In genomic region chr18:62585274-62586147, GRCh38 we compare ENCODE assay signal across 8 cellular contexts.
A peak's percentile ranks its signal among the peaks of the same experiment; 100 is the strongest.
DNase-seq lines count a peak whose midpoint lies in the region; ATAC-seq and TF ChIP-seq lines count a peak whose summit lies in the region.

No MANE protein-coding gene starts in this region.

- peak overlapping the region; percentile 31 for H3K4me3 ChIP-seq in effector memory CD4-positive, alpha-beta T cell (ENCODE audit: insufficient read depth, low read depth, low read length, poor library complexity, severe bottlenecking)

- H3K9me3 Mint-ChIP-seq in T-cell (no peaks in the 10 kb centered on the region), type B pancreatic cell (no peaks in the 10 kb centered on the region)

- H3K36me3 Mint-ChIP-seq in T-cell (peaks cover 3% of the 10 kb centered on the region), type B pancreatic cell (peaks cover 10% of the 10 kb centered on the region)

- peak; percentile 70 for DNase-seq in stimulated activated naive CD4-positive, alpha-beta T cell treated with Interleukin-2 at 50 U/mL for 16 hours (lab: John Stamatoyannopoulos, UW)
- DNase-seq in stimulated activated naive CD4-positive, alpha-beta T cell (lab: John Stamatoyannopoulos, UW), result no peak
- DNase-seq in T-cell, result no peak
- DNase-seq in effector memory CD4-positive, alpha-beta T cell, result no peak
- peak; percentile 45 for DNase-seq in type B pancreatic cell (ENCODE audit: extremely low spot score, unreplicated experiment)
- no peak for DNase-seq in D341Med (ENCODE audit: low spot score)
- no peak for DNase-seq in NCI-H524 treated with DMSO at 0.1 percent for 48 hours (lab: John Stamatoyannopoulos, UW)
- DNase-seq in ureter (ENCODE audit: low spot score), result no peak

- no peaks in the 10 kb centered on the region for H3K27me3 ChIP-seq in effector memory CD4-positive, alpha-beta T cell (replicated peaks; ENCODE audit: control insufficient read depth, insufficient read depth, low read length, poor library complexity, severe bottlenecking)

- peak overlapping the region; percentile 39 to 50 for H3K27ac Mint-ChIP-seq in T-cell
- H3K27ac Mint-ChIP-seq in type B pancreatic cell, result no peak overlapping the region

- H3K36me3 ChIP-seq in effector memory CD4-positive, alpha-beta T cell (ENCODE audit: control insufficient read depth, insufficient read depth, low read length), result peaks cover 4% of the 10 kb centered on the region

- peaks cover 18% of the 10 kb centered on the region for H3K4me1 ChIP-seq in effector memory CD4-positive, alpha-beta T cell (ENCODE audit: control insufficient read depth, insufficient read depth, low read length, poor library complexity, severe bottlenecking)

- H3K9me3 ChIP-seq in effector memory CD4-positive, alpha-beta T cell (ENCODE audit: control insufficient read depth, low read length), result no peaks in the 10 kb centered on the region

- no peak for ATAC-seq in T-cell (replicated peaks in 1 of 4)

- TF ChIP-seq CTCF in type B pancreatic cell (conservative IDR thresholded peaks at IDR 0.05), result no peak

- POLR2A ChIA-PET in T-cell (lab: Charles Lee), result interaction anchor here (0.6 to 0.7 kb wide), 2 partner anchors 359 to 669 kb away, joined by 3 to 4 read pairs; no protein-coding TSS in a partner anchor

- H3K4me1 Mint-ChIP-seq in T-cell, result peaks cover 23 to 38% (median 38%) of the 10 kb centered on the region in 3 donors
- peaks cover 12% of the 10 kb centered on the region for H3K4me1 Mint-ChIP-seq in type B pancreatic cell (ENCODE audit: unreplicated experiment)

- H3K4me3 Mint-ChIP-seq in T-cell (peak overlapping the region; percentile 32 to 60 (median 44)), type B pancreatic cell (no peak overlapping the region)

- H3K27me3 Mint-ChIP-seq in T-cell (no peaks in the 10 kb centered on the region), type B pancreatic cell (no peaks in the 10 kb centered on the region)

- no peak overlapping the region for H3K27ac ChIP-seq in effector memory CD4-positive, alpha-beta T cell (ENCODE audit: insufficient read depth, low read length, poor library complexity, severe bottlenecking)

- CTCF ChIA-PET in T-cell (lab: Charles Lee), result interaction anchor here (0.5 to 3.9 kb wide), 9 partner anchors 13 to 595 kb away, joined by 3 to 15 read pairs (median 6); no protein-coding TSS in a partner anchor

Comparison
In these comparisons a context has a peak if more than half of its experiments do, and no peak if none do; other contexts are left out.
1. DNase-seq: peak in stimulated activated naive CD4-positive, alpha-beta T cell treated with Interleukin-2 at 50 U/mL for 16 hours (single experiment) and type B pancreatic cell (single experiment); none in stimulated activated naive CD4-positive, alpha-beta T cell (0 of 6), T-cell (0 of 34), effector memory CD4-positive, alpha-beta T cell (0 of 3), D341Med (single experiment), NCI-H524 treated with DMSO at 0.1 percent for 48 hours (single experiment) and ureter (single experiment).